18 cellular contexts compared by ENCODE assay signal in the genomic region with DNA sequence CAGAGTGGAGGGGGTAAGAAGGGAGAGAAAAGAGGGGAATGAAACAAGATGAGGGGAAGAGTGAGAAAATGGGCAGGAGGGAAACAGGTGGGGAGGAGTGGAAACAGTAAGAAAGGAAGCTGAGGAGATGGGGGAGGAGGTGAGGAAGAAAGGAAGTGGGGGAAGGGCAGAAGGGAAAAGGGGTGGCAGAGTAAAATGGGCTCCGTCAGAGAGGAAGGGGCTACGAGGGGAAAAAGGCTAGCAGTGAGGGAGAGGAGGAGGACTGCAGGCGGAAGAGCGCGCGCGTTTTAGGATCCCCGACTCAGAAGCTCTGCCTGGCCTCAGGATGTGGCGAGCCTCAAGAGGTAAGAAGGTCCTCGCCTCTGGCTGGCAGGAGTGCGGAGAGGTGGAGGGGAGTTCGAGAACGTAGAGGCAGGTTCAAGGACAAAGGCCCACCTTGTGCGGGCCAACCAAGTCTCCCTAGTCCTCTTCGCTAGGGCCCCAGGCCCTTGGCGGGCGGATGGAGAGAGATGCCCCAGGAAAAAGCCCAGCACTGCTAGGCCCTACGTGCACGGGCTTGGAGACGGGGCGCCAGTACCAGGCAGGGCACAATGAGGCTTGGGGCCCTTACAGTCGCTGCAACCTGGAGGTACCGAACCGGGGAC. TPM values are rescaled to one million over a fixed set of nuclear protein-coding genes. Genes with fewer than 3 reads are reported as not detected.
DNase-seq lines count a peak whose midpoint lies in the region; ATAC-seq and TF ChIP-seq lines count a peak whose summit lies in the region.
"Had no signal": no experiment of that assay in that cellular context is flagged by ENCODE, and none has a peak within 500 bp of the region (broad histone marks: within the 10 kb centered on the region; RNA-seq: fewer than 3 reads in every experiment).

No MANE protein-coding gene starts in this region.

- POLR2A ChIA-PET in GM10248 (lab: Yijun Ruan, JAX), result no interaction called here

- 32 to 42% (median 33%) methylated on average over 23 to 24 of the region's 24 CpGs for WGBS in stomach, 5 donors

- H3K9ac ChIP-seq in HUES6 (ENCODE audit: low read length) (no peak overlapping the region), duodenal mucosa (ENCODE audit: low read depth in 1 of 2, low read length in 2 of 2) (peak overlapping the region; percentile 32 to 45)

- DNase-seq in stomach (no peak), medulla oblongata (ENCODE audit: extremely low spot score) (no peak), EL (no peak), GM10248 (ENCODE audit: extremely low spot score) (no peak)
- DNase-seq: CD8-positive, alpha-beta T cell; MG63; NCI-H1105; NCI-H1694 treated with DMSO at 0.1 percent for 48 hours; NCI-H69; NK-92 treated with Interleukin-12 subunit alpha and Interleukin-12 subunit beta, amount 100 ng/mL, for 24 hours; PC-9 had no signal

- H3K4me1 ChIP-seq in HUES6 (ENCODE audit: control insufficient read depth, insufficient read depth, low read length), result peaks cover 52% of the 10 kb centered on the region
- H3K4me1 ChIP-seq in duodenal mucosa (ENCODE audit: control insufficient read depth in 1 of 2, insufficient read depth in 2 of 2, low read length in 2 of 2), result peaks cover 0 to 5% of the 10 kb centered on the region in 2 donors
- H3K4me1 ChIP-seq in muscle layer of duodenum (ENCODE audit: control insufficient read depth in 1 of 2, insufficient read depth in 2 of 2, low read length in 2 of 2), result peaks cover 13 to 35% of the 10 kb centered on the region in 2 donors
- peaks cover 13 to 46% (median 27%) of the 10 kb centered on the region in 4 donors for H3K4me1 ChIP-seq in stomach

- H3K27ac ChIP-seq in HUES6 (ENCODE audit: low read depth, low read length) (no peak overlapping the region), duodenal mucosa (ENCODE audit: low read depth, low read length) (peak overlapping the region; percentile 68), muscle layer of duodenum (ENCODE audit: low read length) (peak overlapping the region; percentile 82), stomach (peak overlapping the region in 3 of 5 donors; percentile 32 to 68 (median 38))
- H3K27ac ChIP-seq: PC-9 had no signal

- no peak for TF ChIP-seq EP300 in stomach (IDR thresholded peaks at IDR 0.05)

- H3K4me3 ChIP-seq in HUES6 (ENCODE audit: low read depth, low read length), result peak overlapping the region; percentile 38
- H3K4me3 ChIP-seq in duodenal mucosa (ENCODE audit: low read depth in 1 of 2, low read length in 2 of 2), result peak overlapping the region in 1 of 2 donors; percentile 30
- H3K4me3 ChIP-seq in muscle layer of duodenum (ENCODE audit: low read depth in 1 of 2, low read length in 2 of 2), result peak overlapping the region; percentile 74 to 90
- H3K4me3 ChIP-seq in stomach, result peak overlapping the region in 1 of 4 donors; percentile 4
- H3K4me3 ChIP-seq: HAP-1, MG63, PC-9 had no signal

- H3K27me3 ChIP-seq in HUES6 (ENCODE audit: control insufficient read depth, insufficient read depth, low read length) (peaks cover 100% of the 10 kb centered on the region), duodenal mucosa (ENCODE audit: control insufficient read depth in 1 of 2, insufficient read depth in 2 of 2, low read length in 2 of 2) (peaks cover 85 to 95% of the 10 kb centered on the region in 2 donors), muscle layer of duodenum (ENCODE audit: low read depth, low read length) (peaks cover 49% of the 10 kb centered on the region), stomach (peaks cover 61 to 100% (median 94%) of the 10 kb centered on the region in 3 donors)
- H3K27me3 ChIP-seq: MG63 had no signal

- H3K36me3 ChIP-seq in HUES6 (ENCODE audit: control insufficient read depth, insufficient read depth, low read length) (no peaks in the 10 kb centered on the region), duodenal mucosa (ENCODE audit: control insufficient read depth in 1 of 2, insufficient read depth in 2 of 2, low read length in 2 of 2) (no peaks in the 10 kb centered on the region), muscle layer of duodenum (ENCODE audit: control insufficient read depth in 1 of 2, insufficient read depth in 2 of 2, low read length in 2 of 2) (no peaks in the 10 kb centered on the region), stomach (no peaks in the 10 kb centered on the region)
- H3K36me3 ChIP-seq: HAP-1, MG63 had no signal

- TF ChIP-seq POLR2A in stomach (IDR thresholded peaks at IDR 0.05), result no peak

- CTCF ChIA-PET in GM10248 (lab: Yijun Ruan, JAX), result no interaction called here

- intact Hi-C loops in stomach (cut with DNase I; ENCODE audit: low total_unique reads), result no loop called here

- TF ChIP-seq CTCF in stomach (IDR thresholded peaks at IDR 0.05) (no peak), GM10248 (IDR thresholded peaks at IDR 0.05; ENCODE audit: control extremely low read depth, extremely low read depth, low read depth, missing control alignments) (no peak)

- H3K9me3 ChIP-seq in HUES6 (ENCODE audit: control insufficient read depth, insufficient read depth, low read depth, low read length) (no peaks in the 10 kb centered on the region), duodenal mucosa (ENCODE audit: control insufficient read depth in 1 of 2, low read length in 2 of 2) (no peaks in the 10 kb centered on the region), muscle layer of duodenum (ENCODE audit: control insufficient read depth in 1 of 2, low read length in 2 of 2) (no peaks in the 10 kb centered on the region), stomach (no peaks in the 10 kb centered on the region)
- H3K9me3 ChIP-seq: HAP-1, MG63 had no signal

- no peak for ATAC-seq in HG02763 (IDR thresholded peaks at IDR 0.05; ENCODE audit: unreplicated experiment)
- ATAC-seq: CD8-positive, alpha-beta T cell; Right ventricle myocardium inferior had no signal

RNA-seq across cellular contexts. Expression of gene NKX2-3, which starts 5.8 kb away (rescaled TPM):
- total RNA-seq in stomach, result 1 to 10 TPM in 3 of 5 donors, under 1 TPM in 1, not detected in 1; 0.45 to 5.8 (median 1.9) TPM
- 1 to 10 TPM; 1.0 to 3.2 (median 1.1) TPM for polyA plus RNA-seq in stomach
- total RNA-seq: CD8-positive, alpha-beta T cell; PC-9; Right ventricle myocardium inferior had no signal
- polyA plus RNA-seq: BJ had no signal
